Comparison of ENCODE assay signal across 1 cellular context in the genomic region with DNA sequence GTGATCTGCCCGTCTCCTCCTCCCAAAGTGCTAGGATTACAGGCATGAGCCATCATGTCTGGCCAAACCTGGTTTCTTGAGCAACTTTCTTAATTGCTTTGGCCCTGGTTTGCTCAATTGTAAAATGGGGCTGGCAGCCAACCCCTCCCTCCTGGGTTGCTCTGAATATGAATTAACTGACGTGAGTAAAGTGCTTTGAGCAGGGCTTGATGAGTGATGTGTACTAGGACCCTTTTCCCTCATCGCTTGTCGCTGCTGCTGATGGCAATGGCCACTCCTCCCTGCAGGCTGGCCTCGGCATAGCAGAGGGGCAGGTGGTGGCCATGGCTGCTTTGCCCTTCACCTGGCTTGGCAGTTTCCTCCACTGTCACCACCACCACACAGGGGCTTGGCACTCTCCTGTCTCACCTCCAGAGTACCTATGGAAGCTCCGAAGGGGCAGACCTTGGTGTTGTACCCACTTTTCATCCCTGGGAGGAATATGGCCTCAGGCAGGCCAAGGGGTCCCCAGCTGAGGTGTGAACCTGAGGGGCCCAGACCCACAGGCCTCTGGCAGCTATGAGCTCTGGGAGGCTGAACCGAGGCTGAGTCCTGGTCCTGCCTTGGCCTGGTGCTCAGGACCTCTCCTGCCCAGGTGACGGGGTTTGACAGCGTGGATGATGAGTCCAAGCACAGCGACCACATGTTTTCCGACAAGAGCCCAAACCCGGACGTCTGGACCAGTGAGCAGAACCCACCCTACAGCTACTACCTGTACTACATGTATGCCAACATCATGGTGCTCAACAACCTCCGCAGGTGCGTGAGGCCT.
TF ChIP-seq lines count a peak whose summit lies in the region.

No MANE protein-coding gene starts in this region.

TF ChIP-seq in H1, 55 proteins besides CTCF, POLR2A, EP300 and RAD21:
- TF ChIP-seq, protein P1, sequence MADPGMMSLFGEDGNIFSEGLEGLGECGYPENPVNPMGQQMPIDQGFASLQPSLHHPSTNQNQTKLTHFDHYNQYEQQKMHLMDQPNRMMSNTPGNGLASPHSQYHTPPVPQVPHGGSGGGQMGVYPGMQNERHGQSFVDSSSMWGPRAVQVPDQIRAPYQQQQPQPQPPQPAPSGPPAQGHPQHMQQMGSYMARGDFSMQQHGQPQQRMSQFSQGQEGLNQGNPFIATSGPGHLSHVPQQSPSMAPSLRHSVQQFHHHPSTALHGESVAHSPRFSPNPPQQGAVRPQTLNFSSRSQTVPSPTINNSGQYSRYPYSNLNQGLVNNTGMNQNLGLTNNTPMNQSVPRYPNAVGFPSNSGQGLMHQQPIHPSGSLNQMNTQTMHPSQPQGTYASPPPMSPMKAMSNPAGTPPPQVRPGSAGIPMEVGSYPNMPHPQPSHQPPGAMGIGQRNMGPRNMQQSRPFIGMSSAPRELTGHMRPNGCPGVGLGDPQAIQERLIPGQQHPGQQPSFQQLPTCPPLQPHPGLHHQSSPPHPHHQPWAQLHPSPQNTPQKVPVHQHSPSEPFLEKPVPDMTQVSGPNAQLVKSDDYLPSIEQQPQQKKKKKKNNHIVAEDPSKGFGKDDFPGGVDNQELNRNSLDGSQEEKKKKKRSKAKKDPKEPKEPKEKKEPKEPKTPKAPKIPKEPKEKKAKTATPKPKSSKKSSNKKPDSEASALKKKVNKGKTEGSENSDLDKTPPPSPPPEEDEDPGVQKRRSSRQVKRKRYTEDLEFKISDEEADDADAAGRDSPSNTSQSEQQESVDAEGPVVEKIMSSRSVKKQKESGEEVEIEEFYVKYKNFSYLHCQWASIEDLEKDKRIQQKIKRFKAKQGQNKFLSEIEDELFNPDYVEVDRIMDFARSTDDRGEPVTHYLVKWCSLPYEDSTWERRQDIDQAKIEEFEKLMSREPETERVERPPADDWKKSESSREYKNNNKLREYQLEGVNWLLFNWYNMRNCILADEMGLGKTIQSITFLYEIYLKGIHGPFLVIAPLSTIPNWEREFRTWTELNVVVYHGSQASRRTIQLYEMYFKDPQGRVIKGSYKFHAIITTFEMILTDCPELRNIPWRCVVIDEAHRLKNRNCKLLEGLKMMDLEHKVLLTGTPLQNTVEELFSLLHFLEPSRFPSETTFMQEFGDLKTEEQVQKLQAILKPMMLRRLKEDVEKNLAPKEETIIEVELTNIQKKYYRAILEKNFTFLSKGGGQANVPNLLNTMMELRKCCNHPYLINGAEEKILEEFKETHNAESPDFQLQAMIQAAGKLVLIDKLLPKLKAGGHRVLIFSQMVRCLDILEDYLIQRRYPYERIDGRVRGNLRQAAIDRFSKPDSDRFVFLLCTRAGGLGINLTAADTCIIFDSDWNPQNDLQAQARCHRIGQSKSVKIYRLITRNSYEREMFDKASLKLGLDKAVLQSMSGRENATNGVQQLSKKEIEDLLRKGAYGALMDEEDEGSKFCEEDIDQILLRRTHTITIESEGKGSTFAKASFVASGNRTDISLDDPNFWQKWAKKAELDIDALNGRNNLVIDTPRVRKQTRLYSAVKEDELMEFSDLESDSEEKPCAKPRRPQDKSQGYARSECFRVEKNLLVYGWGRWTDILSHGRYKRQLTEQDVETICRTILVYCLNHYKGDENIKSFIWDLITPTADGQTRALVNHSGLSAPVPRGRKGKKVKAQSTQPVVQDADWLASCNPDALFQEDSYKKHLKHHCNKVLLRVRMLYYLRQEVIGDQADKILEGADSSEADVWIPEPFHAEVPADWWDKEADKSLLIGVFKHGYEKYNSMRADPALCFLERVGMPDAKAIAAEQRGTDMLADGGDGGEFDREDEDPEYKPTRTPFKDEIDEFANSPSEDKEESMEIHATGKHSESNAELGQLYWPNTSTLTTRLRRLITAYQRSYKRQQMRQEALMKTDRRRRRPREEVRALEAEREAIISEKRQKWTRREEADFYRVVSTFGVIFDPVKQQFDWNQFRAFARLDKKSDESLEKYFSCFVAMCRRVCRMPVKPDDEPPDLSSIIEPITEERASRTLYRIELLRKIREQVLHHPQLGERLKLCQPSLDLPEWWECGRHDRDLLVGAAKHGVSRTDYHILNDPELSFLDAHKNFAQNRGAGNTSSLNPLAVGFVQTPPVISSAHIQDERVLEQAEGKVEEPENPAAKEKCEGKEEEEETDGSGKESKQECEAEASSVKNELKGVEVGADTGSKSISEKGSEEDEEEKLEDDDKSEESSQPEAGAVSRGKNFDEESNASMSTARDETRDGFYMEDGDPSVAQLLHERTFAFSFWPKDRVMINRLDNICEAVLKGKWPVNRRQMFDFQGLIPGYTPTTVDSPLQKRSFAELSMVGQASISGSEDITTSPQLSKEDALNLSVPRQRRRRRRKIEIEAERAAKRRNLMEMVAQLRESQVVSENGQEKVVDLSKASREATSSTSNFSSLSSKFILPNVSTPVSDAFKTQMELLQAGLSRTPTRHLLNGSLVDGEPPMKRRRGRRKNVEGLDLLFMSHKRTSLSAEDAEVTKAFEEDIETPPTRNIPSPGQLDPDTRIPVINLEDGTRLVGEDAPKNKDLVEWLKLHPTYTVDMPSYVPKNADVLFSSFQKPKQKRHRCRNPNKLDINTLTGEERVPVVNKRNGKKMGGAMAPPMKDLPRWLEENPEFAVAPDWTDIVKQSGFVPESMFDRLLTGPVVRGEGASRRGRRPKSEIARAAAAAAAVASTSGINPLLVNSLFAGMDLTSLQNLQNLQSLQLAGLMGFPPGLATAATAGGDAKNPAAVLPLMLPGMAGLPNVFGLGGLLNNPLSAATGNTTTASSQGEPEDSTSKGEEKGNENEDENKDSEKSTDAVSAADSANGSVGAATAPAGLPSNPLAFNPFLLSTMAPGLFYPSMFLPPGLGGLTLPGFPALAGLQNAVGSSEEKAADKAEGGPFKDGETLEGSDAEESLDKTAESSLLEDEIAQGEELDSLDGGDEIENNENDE (IDR thresholded peaks at IDR 0.05; ENCODE audit: insufficient replicate concordance, low read length), result no peak
- no peak for TF ChIP-seq KDM4A (IDR thresholded peaks at IDR 0.05; ENCODE audit: low read depth, low read length, severe bottlenecking)
- TF ChIP-seq SP4 (IDR thresholded peaks at IDR 0.05; ENCODE audit: low read length), result no peak
- TF ChIP-seq SIX5 (IDR thresholded peaks at IDR 0.05; ENCODE audit: low read depth, low read length), result no peak
- TF ChIP-seq HDAC2 (IDR thresholded peaks at IDR 0.05; ENCODE audit: borderline replicate concordance in 1 of 2, low read depth in 2 of 2, low read length in 2 of 2), result no peak
- no peak for TF ChIP-seq CHD1 (IDR thresholded peaks at IDR 0.05; ENCODE audit: low read depth, low read length)
- no peak for TF ChIP-seq PHF8 (conservative IDR thresholded peaks at IDR 0.05; ENCODE audit: low read depth, low read length)
- no peak for TF ChIP-seq CBX5 (IDR thresholded peaks at IDR 0.05; ENCODE audit: low read depth, low read length)
- no peak for TF ChIP-seq NRF1 (IDR thresholded peaks at IDR 0.05; ENCODE audit: low read depth, low read length)
